14 cellular contexts compared by ENCODE assay signal in genomic region chr14:92655372-92655771, GRCh38.
DNase-seq lines count a peak whose midpoint lies in the region; ATAC-seq and TF ChIP-seq lines count a peak whose summit lies in the region.
"Had no signal": no experiment of that assay in that cellular context is flagged by ENCODE, and none has a peak within 500 bp of the region (broad histone marks: within the 10 kb centered on the region; RNA-seq: fewer than 3 reads in every experiment).

No MANE protein-coding gene starts in this region.

- H3K27ac Mint-ChIP-seq in activated T-cell treated with anti-CD3 and anti-CD28 coated beads, Interleukin-2, amount 50 U/mL, for 24 hours = peak overlapping the region; percentile 82
- peak overlapping the region; percentile 79 for H3K27ac Mint-ChIP-seq in activated CD8-positive, alpha-beta T cell treated with anti-CD3 and anti-CD28 coated beads for 36 hours
- peak overlapping the region; percentile 91 for H3K27ac Mint-ChIP-seq in memory B cell
- H3K27ac Mint-ChIP-seq: nephron had no signal

- intact Hi-C loops in activated CD8-positive, alpha-beta T cell treated with anti-CD3 and anti-CD28 coated beads for 36 hours (cut with micrococcal nuclease) = no loop called here
- intact Hi-C loops in testis (cut with DNase I; ENCODE audit: low total_unique reads) = no loop called here

- H3K4me3 Mint-ChIP-seq in activated T-cell treated with anti-CD3 and anti-CD28 coated beads, Interleukin-2, amount 50 U/mL, for 24 hours = peak overlapping the region; percentile 51
- peak overlapping the region; percentile 94 for H3K4me3 Mint-ChIP-seq in activated CD8-positive, alpha-beta T cell treated with anti-CD3 and anti-CD28 coated beads for 36 hours
- H3K4me3 Mint-ChIP-seq in memory B cell = peak overlapping the region; percentile 60
- H3K4me3 Mint-ChIP-seq: nephron had no signal

- H3K27me3 Mint-ChIP-seq in activated T-cell treated with anti-CD3 and anti-CD28 coated beads, Interleukin-2, amount 50 U/mL, for 24 hours = no peaks in the 10 kb centered on the region
- no peaks in the 10 kb centered on the region for H3K27me3 Mint-ChIP-seq in activated CD8-positive, alpha-beta T cell treated with anti-CD3 and anti-CD28 coated beads for 36 hours
- no peaks in the 10 kb centered on the region for H3K27me3 Mint-ChIP-seq in memory B cell

- 56 to 73% methylated on average over 5 of the region's 5 CpGs for WGBS in testis, 2 donors

- H3K9me3 ChIP-seq in testis = no peaks in the 10 kb centered on the region
- H3K9me3 ChIP-seq: ascending aorta had no signal

- no peaks in the 10 kb centered on the region for H3K27me3 ChIP-seq in testis
- H3K27me3 ChIP-seq: ascending aorta, foreskin keratinocyte had no signal

- H3K36me3 ChIP-seq in testis (ENCODE audit: low read depth, missing control alignments) = no peaks in the 10 kb centered on the region

- H3K4me1 Mint-ChIP-seq in activated T-cell treated with anti-CD3 and anti-CD28 coated beads, Interleukin-2, amount 50 U/mL, for 24 hours (ENCODE audit: low read depth) = peaks cover 92% of the 10 kb centered on the region
- peaks cover 70% of the 10 kb centered on the region for H3K4me1 Mint-ChIP-seq in activated CD8-positive, alpha-beta T cell treated with anti-CD3 and anti-CD28 coated beads for 36 hours (ENCODE audit: low read depth)
- H3K4me1 Mint-ChIP-seq in memory B cell = peaks cover 67% of the 10 kb centered on the region
- H3K4me1 Mint-ChIP-seq: nephron had no signal

- peak overlapping the region; percentile 74 to 82 for H3K27ac ChIP-seq in testis
- H3K27ac ChIP-seq: foreskin keratinocyte had no signal

- ATAC-seq in activated CD8-positive, alpha-beta T cell treated with anti-CD3 and anti-CD28 coated beads for 36 hours = no peak
- ATAC-seq in memory B cell (ENCODE audit: low read depth) = no peak
- ATAC-seq in HG02798 (IDR thresholded peaks at IDR 0.05; ENCODE audit: poor library complexity, unreplicated experiment) = no peak
- ATAC-seq in GM21786 (IDR thresholded peaks at IDR 0.05; ENCODE audit: unreplicated experiment) = no peak
- ATAC-seq: foreskin keratinocyte, Panc1 had no signal

- peak overlapping the region in 1 of 2 donors; percentile 5 for H3K4me3 ChIP-seq in testis

- peaks cover 74% of the 10 kb centered on the region for H3K36me3 Mint-ChIP-seq in activated T-cell treated with anti-CD3 and anti-CD28 coated beads, Interleukin-2, amount 50 U/mL, for 24 hours (ENCODE audit: low read depth)
- H3K36me3 Mint-ChIP-seq in activated CD8-positive, alpha-beta T cell treated with anti-CD3 and anti-CD28 coated beads for 36 hours (ENCODE audit: low read depth) = peaks cover 82% of the 10 kb centered on the region
- peaks cover 44% of the 10 kb centered on the region for H3K36me3 Mint-ChIP-seq in memory B cell

- no peaks in the 10 kb centered on the region for H3K9me3 Mint-ChIP-seq in activated T-cell treated with anti-CD3 and anti-CD28 coated beads, Interleukin-2, amount 50 U/mL, for 24 hours
- no peaks in the 10 kb centered on the region for H3K9me3 Mint-ChIP-seq in activated CD8-positive, alpha-beta T cell treated with anti-CD3 and anti-CD28 coated beads for 36 hours
- no peaks in the 10 kb centered on the region for H3K9me3 Mint-ChIP-seq in memory B cell
- H3K9me3 Mint-ChIP-seq: nephron had no signal

- CTCF ChIA-PET in activated CD8-positive, alpha-beta T cell treated with anti-CD3 and anti-CD28 coated beads for 36 hours (lab: Charles Lee) = interaction anchor here (1.7 to 5.5 kb wide), 2 partner anchors 42 kb away, joined by 7 to 38 read pairs; no protein-coding TSS in a partner anchor

- TF ChIP-seq CTCF in activated CD8-positive, alpha-beta T cell treated with anti-CD3 and anti-CD28 coated beads for 36 hours (IDR thresholded peaks at IDR 0.05) = no peak
- TF ChIP-seq CTCF in testis (IDR thresholded peaks at IDR 0.05) = no peak

- POLR2A ChIA-PET in activated CD8-positive, alpha-beta T cell treated with anti-CD3 and anti-CD28 coated beads for 36 hours (lab: Charles Lee) = interaction anchor here (1.5 to 1.8 kb wide), 3 partner anchors 10 to 21 kb away, joined by 4 to 5 read pairs (median 4); no protein-coding TSS in a partner anchor

- peaks cover 51% of the 10 kb centered on the region for H3K4me1 ChIP-seq in testis

- DNase-seq in activated T-cell treated with anti-CD3 and anti-CD28 coated beads, Interleukin-2, amount 50 U/mL, for 24 hours = no peak
- DNase-seq in activated T-cell treated with anti-CD3 and anti-CD28 coated beads for 4 hours = no peak
- peak; percentile 68 for DNase-seq in activated CD8-positive, alpha-beta T cell treated with anti-CD3 and anti-CD28 coated beads for 36 hours
- no peak for DNase-seq in memory B cell (ENCODE audit: low spot score in 2 of 2)
- no peak for DNase-seq in testis
- DNase-seq in GOT3 (lab: John Stamatoyannopoulos, UW) = no peak
- DNase-seq: foreskin keratinocyte, NCI-H226, small intestine had no signal

- TF ChIP-seq POLR2A in testis (IDR thresholded peaks at IDR 0.05) = no peak
